In the genomic region with DNA sequence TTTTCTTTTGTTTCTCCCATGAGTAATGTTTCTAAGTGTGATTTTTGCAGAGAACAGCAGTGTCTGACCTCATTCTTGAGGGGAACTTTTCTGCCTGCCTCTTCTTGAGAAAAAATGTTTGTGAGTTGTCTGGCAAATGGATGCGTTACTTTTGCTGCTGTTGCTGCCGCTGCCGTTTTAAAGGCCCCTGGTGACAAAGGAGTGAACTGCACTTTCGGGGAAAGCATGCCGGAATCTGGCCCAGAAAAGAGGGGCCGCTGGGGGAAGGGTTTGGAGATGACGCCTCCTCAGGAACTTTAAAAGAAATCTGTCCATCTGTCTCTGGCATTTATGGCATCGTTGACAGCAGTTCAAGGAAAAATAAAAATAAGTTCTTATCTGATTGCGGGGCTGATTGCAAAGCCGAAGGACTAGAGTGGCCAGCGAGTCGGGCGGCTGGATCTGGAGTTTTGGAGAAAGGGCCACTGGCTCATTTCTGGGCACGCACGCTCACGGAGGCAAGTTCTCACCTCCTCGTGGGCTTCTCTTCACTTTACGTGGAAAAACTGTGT, we compare ENCODE assay signal across 1 cellular context.
TF ChIP-seq lines count a peak whose summit lies in the region.

No MANE protein-coding gene starts in this region.

TF ChIP-seq in K562, 482 proteins besides CTCF, POLR2A, EP300 and RAD21 (continued from another document):
- TF ChIP-seq, protein P1, sequence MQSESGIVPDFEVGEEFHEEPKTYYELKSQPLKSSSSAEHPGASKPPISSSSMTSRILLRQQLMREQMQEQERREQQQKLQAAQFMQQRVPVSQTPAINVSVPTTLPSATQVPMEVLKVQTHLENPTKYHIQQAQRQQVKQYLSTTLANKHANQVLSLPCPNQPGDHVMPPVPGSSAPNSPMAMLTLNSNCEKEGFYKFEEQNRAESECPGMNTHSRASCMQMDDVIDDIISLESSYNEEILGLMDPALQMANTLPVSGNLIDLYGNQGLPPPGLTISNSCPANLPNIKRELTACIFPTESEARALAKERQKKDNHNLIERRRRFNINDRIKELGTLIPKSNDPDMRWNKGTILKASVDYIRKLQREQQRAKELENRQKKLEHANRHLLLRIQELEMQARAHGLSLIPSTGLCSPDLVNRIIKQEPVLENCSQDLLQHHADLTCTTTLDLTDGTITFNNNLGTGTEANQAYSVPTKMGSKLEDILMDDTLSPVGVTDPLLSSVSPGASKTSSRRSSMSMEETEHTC (IDR thresholded peaks at IDR 0.05) = no peak
- TF ChIP-seq XRCC5 (IDR thresholded peaks at IDR 0.05; ENCODE audit: low read depth, low read length) = 0 out of 2 replicates have a peak, but pooled peaks have one; percentile 55
- TF ChIP-seq, protein P2, sequence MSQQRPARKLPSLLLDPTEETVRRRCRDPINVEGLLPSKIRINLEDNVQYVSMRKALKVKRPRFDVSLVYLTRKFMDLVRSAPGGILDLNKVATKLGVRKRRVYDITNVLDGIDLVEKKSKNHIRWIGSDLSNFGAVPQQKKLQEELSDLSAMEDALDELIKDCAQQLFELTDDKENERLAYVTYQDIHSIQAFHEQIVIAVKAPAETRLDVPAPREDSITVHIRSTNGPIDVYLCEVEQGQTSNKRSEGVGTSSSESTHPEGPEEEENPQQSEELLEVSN (IDR thresholded peaks at IDR 0.05; ENCODE audit: borderline replicate concordance in 1 of 2, extremely low read depth in 1 of 2, insufficient read depth in 1 of 2, insufficient read length in 1 of 2, low read depth in 1 of 2, low read length in 1 of 2, poor library complexity in 1 of 2, severe bottlenecking in 1 of 2) = peak in 1 of 2 experiments; percentile 36
- TF ChIP-seq ZFP36 (IDR thresholded peaks at IDR 0.05; ENCODE audit: low read depth, low read length, partially characterized antibody) = peak; percentile 27
- TF ChIP-seq ELF1 (tag; IDR thresholded peaks at IDR 0.05) = no peak
- TF ChIP-seq MTA3 (IDR thresholded peaks at IDR 0.05; ENCODE audit: borderline replicate concordance) = no peak
- TF ChIP-seq KDM1A (IDR thresholded peaks at IDR 0.05) = 0 out of 4 replicates have a peak, but pooled peaks of 1 of the 2 experiments have one; percentile 12
- peak in 1 of 3 experiments; percentile 23 for TF ChIP-seq YY1 (IDR thresholded peaks at IDR 0.05; ENCODE audit: borderline replicate concordance in 1 of 3, control insufficient read depth in 1 of 3, extremely low read depth in 1 of 3, insufficient read depth in 3 of 3, insufficient read length in 1 of 3, insufficient replicate concordance in 2 of 3, low read depth in 1 of 3, low read length in 2 of 3)
- TF ChIP-seq PHF21A (IDR thresholded peaks at IDR 0.05; ENCODE audit: borderline replicate concordance, low read depth) = peak; percentile 46; the same call in 1 of the 2 replicates
- no peak for TF ChIP-seq E4F1 (CRISPR knock-in tag; IDR thresholded peaks at IDR 0.05; ENCODE audit: borderline replicate concordance)
- TF ChIP-seq SMC3 (conservative IDR thresholded peaks at IDR 0.05; ENCODE audit: insufficient read depth, low read depth, low read length) = 0 out of 2 replicates have a peak, but pooled peaks have one; percentile 18
